12 cellular contexts compared by ENCODE assay signal in genomic region chr14:101817511-101818001, GRCh38. TPM values are rescaled to one million over a fixed set of nuclear protein-coding genes. Genes with fewer than 3 reads are reported as not detected.
A peak's percentile ranks its signal among the peaks of the same experiment; 100 is the strongest.
DNase-seq lines count a peak whose midpoint lies in the region; ATAC-seq and TF ChIP-seq lines count a peak whose summit lies in the region.
"Had no signal": no experiment of that assay in that cellular context is flagged by ENCODE, and none has a peak within 500 bp of the region (broad histone marks: within the 10 kb centered on the region; RNA-seq: fewer than 3 reads in every experiment).

No MANE protein-coding gene starts in this region.

- peak; percentile 38 to 62 for ATAC-seq in activated naive CD4-positive, alpha-beta T cell treated with anti-CD3 and anti-CD28 coated beads, Interleukin-2, amount 50 U/mL, for 72 hours

- H3K4me1 ChIP-seq in CD4-positive, alpha-beta memory T cell (ENCODE audit: insufficient read depth, low read length): peaks cover 96% of the 10 kb centered on the region
- no peaks in the 10 kb centered on the region for H3K4me1 ChIP-seq in neutrophil (ENCODE audit: control insufficient read depth in 1 of 2, insufficient read depth in 1 of 2, low read depth in 1 of 2, low read length in 1 of 2)

- H3K27me3 Mint-ChIP-seq in CD4-positive, alpha-beta memory T cell: no peaks in the 10 kb centered on the region
- H3K27me3 Mint-ChIP-seq in T-helper 1 cell treated with Interleukin-12 subunit alpha and Interleukin-12 subunit beta and Interleukin-4 antibody, amounts not matched to agents 30 μg/mL and 1 μg/mL, for 36 hours (ENCODE audit: low read depth): no peaks in the 10 kb centered on the region

- no peaks in the 10 kb centered on the region for H3K27me3 ChIP-seq in CD4-positive, alpha-beta memory T cell (ENCODE audit: insufficient read depth, low read length)
- no peaks in the 10 kb centered on the region for H3K27me3 ChIP-seq in neutrophil
- H3K27me3 ChIP-seq: cardiac muscle cell had no signal

- peaks cover 74 to 94% (median 83%) of the 10 kb centered on the region in 4 donors for H3K4me1 Mint-ChIP-seq in CD4-positive, alpha-beta memory T cell
- H3K4me1 Mint-ChIP-seq in T-helper 1 cell treated with Interleukin-12 subunit alpha and Interleukin-12 subunit beta and Interleukin-4 antibody, amounts not matched to agents 30 μg/mL and 1 μg/mL, for 36 hours (ENCODE audit: low read depth): peaks cover 84% of the 10 kb centered on the region

- H3K4me3 ChIP-seq in CD4-positive, alpha-beta memory T cell (ENCODE audit: low read length in 2 of 2): peak overlapping the region; percentile 5 to 41
- no peak overlapping the region for H3K4me3 ChIP-seq in neutrophil (ENCODE audit: low read depth in 1 of 2, low read length in 1 of 2)
- H3K4me3 ChIP-seq: cardiac muscle cell had no signal

- H3K9me3 ChIP-seq in CD4-positive, alpha-beta memory T cell (ENCODE audit: control insufficient read depth in 1 of 2, low read length in 2 of 2): no peaks in the 10 kb centered on the region
- H3K9me3 ChIP-seq in neutrophil: no peaks in the 10 kb centered on the region

- H3K27ac Mint-ChIP-seq in CD4-positive, alpha-beta memory T cell: peak overlapping the region; percentile 97 to 100 (median 100)
- H3K27ac Mint-ChIP-seq in T-helper 1 cell treated with Interleukin-12 subunit alpha and Interleukin-12 subunit beta and Interleukin-4 antibody, amounts not matched to agents 30 μg/mL and 1 μg/mL, for 36 hours: peak overlapping the region; percentile 93
- peak overlapping the region; percentile 89 to 97 for H3K27ac Mint-ChIP-seq in activated naive CD4-positive, alpha-beta T cell treated with anti-CD3 and anti-CD28 coated beads, Interleukin-2, amount 50 U/mL, for 72 hours

- H3K36me3 ChIP-seq in CD4-positive, alpha-beta memory T cell (ENCODE audit: insufficient read depth, low read length): no peaks in the 10 kb centered on the region
- peaks cover 23% of the 10 kb centered on the region for H3K36me3 ChIP-seq in neutrophil
- H3K36me3 ChIP-seq: cardiac muscle cell had no signal

- H3K36me3 Mint-ChIP-seq in CD4-positive, alpha-beta memory T cell: peaks cover 44 to 47% of the 10 kb centered on the region in 2 donors
- peaks cover 51% of the 10 kb centered on the region for H3K36me3 Mint-ChIP-seq in T-helper 1 cell treated with Interleukin-12 subunit alpha and Interleukin-12 subunit beta and Interleukin-4 antibody, amounts not matched to agents 30 μg/mL and 1 μg/mL, for 36 hours (ENCODE audit: low read depth)
- peaks cover 18 to 25% of the 10 kb centered on the region in 2 donors for H3K36me3 Mint-ChIP-seq in activated naive CD4-positive, alpha-beta T cell treated with anti-CD3 and anti-CD28 coated beads, Interleukin-2, amount 50 U/mL, for 72 hours

- peak overlapping the region; percentile 77 to 94 (median 86) for H3K4me3 Mint-ChIP-seq in CD4-positive, alpha-beta memory T cell
- peak overlapping the region; percentile 73 for H3K4me3 Mint-ChIP-seq in T-helper 1 cell treated with Interleukin-12 subunit alpha and Interleukin-12 subunit beta and Interleukin-4 antibody, amounts not matched to agents 30 μg/mL and 1 μg/mL, for 36 hours
- H3K4me3 Mint-ChIP-seq: neural crest cell had no signal

- no peak for TF ChIP-seq CTCF in neutrophil (IDR thresholded peaks at IDR 0.05)

- POLR2A ChIA-PET in CD4-positive, alpha-beta memory T cell (lab: Charles Lee; ENCODE audit: partially characterized antibody): interaction anchor here (0.8 to 20.4 kb wide), 14 partner anchors 7 to 131 kb away, joined by 3 to 1038 read pairs (median 39); no protein-coding TSS in a partner anchor

- intact Hi-C loops in CD4-positive, alpha-beta memory T cell (cut with micrococcal nuclease): loop anchor here (1.0 kb wide), 1 partner anchor 7 kb away; no protein-coding TSS in a partner anchor

- CTCF ChIA-PET in CD4-positive, alpha-beta memory T cell (lab: Charles Lee; ENCODE audit: partially characterized antibody): interaction anchor here (1.0 to 7.1 kb wide), 3 partner anchors 8 to 47 kb away, joined by 4 to 44 read pairs (median 38); no protein-coding TSS in a partner anchor

- peak; percentile 62 to 80 (median 74) for DNase-seq in CD4-positive, alpha-beta memory T cell
- DNase-seq in activated naive CD4-positive, alpha-beta T cell treated with anti-CD3 and anti-CD28 coated beads, Interleukin-2, amount 50 U/mL, for 72 hours (ENCODE audit: low spot score in 2 of 2): no peak
- no peak for DNase-seq in pons (ENCODE audit: low spot score)
- DNase-seq in CD1c-positive myeloid dendritic cell (ENCODE audit: extremely low spot score): no peak
- DNase-seq in COLO668 (lab: John Stamatoyannopoulos, UW; ENCODE audit: unreplicated experiment): no peak
- DNase-seq in NOMO-1 (lab: John Stamatoyannopoulos, UW; ENCODE audit: unreplicated experiment in 2 of 2): no peak
- DNase-seq: HCEC 1CT, NCI-H2227 treated with DMSO at 0.1 percent for 48 hours had no signal

- H3K9me3 Mint-ChIP-seq in CD4-positive, alpha-beta memory T cell: no peaks in the 10 kb centered on the region
- no peaks in the 10 kb centered on the region for H3K9me3 Mint-ChIP-seq in T-helper 1 cell treated with Interleukin-12 subunit alpha and Interleukin-12 subunit beta and Interleukin-4 antibody, amounts not matched to agents 30 μg/mL and 1 μg/mL, for 36 hours
- H3K9me3 Mint-ChIP-seq in activated naive CD4-positive, alpha-beta T cell treated with anti-CD3 and anti-CD28 coated beads, Interleukin-2, amount 50 U/mL, for 72 hours: no peaks in the 10 kb centered on the region
- H3K9me3 Mint-ChIP-seq: neural crest cell had no signal

- H3K27ac ChIP-seq in CD4-positive, alpha-beta memory T cell (ENCODE audit: low read depth, low read length): peak overlapping the region; percentile 98
- H3K27ac ChIP-seq in neutrophil: peak overlapping the region; percentile 17
- H3K27ac ChIP-seq: cardiac muscle cell had no signal

RNA-seq across cellular contexts. Expression of gene PPP2R5C, which starts 56.0 kb away (rescaled TPM):
- 100 to 1,000 TPM; 584 to 620 TPM for total RNA-seq in CD4-positive, alpha-beta memory T cell
- polyA plus RNA-seq in CD4-positive, alpha-beta memory T cell: 100 to 1,000 TPM; 273 to 278 TPM
- total RNA-seq in activated naive CD4-positive, alpha-beta T cell treated with anti-CD3 and anti-CD28 coated beads, Interleukin-2, amount 50 U/mL, for 72 hours: 100 to 1,000 TPM; 282 to 355 TPM

Comparison
In these comparisons a context has a peak if more than half of its experiments do, and no peak if none do; other contexts are left out.
1. DNase-seq: peak in CD4-positive, alpha-beta memory T cell (5 of 5); none in activated naive CD4-positive, alpha-beta T cell treated with anti-CD3 and anti-CD28 coated beads, Interleukin-2, amount 50 U/mL, for 72 hours (0 of 2), pons (single experiment), CD1c-positive myeloid dendritic cell (single experiment), COLO668 (single experiment) and NOMO-1 (0 of 2).
2. H3K4me3 ChIP-seq: peak in CD4-positive, alpha-beta memory T cell (2 of 2); none in neutrophil (0 of 2).
3. Peak in every context shown above with its lines, with median percentiles within 50 percentile points of each other: H3K27ac Mint-ChIP-seq.